8 cellular contexts compared by ENCODE assay signal in genomic region chr3:46909535-46910161, GRCh38. TPM values are rescaled to one million over a fixed set of nuclear protein-coding genes. Genes with fewer than 3 reads are reported as not detected.
DNase-seq lines count a peak whose midpoint lies in the region; ATAC-seq and TF ChIP-seq lines count a peak whose summit lies in the region.

No MANE protein-coding gene starts in this region.

- BruUV-seq in IMR-90 (replicated peaks; lab: Mats Ljungman, UMichigan), result no TSS peak

- no peak overlapping the region for H2BK20ac ChIP-seq in IMR-90 (ENCODE audit: low read depth, low read length)

- H3K23ac ChIP-seq in IMR-90 (ENCODE audit: low read depth, low read length), result no peak overlapping the region

- H3K18ac ChIP-seq in IMR-90 (ENCODE audit: low read depth, low read length), result no peak overlapping the region

- CTCF ChIA-PET in IMR-90 (lab: Yijun Ruan, JAX), result interaction anchor here (0.6 to 1.2 kb wide), 5 partner anchors 9 to 246 kb away, joined by 3 to 4 read pairs (median 3); no protein-coding TSS in a partner anchor

- H2AFZ ChIP-seq in IMR-90 (replicated peaks; ENCODE audit: low read length, poor library complexity) (peak overlapping the region; percentile 83), fibroblast of lung (ENCODE audit: low read length) (no peak overlapping the region), neural cell (ENCODE audit: low read depth, low read length) (no peak overlapping the region)

- peak overlapping the region; percentile 30 to 75; a peak in 3 of 4 replicates for H4K8ac ChIP-seq in IMR-90 (ENCODE audit: low read depth in 2 of 2, low read length in 2 of 2)

- peak; percentile 86 for TF ChIP-seq CTCF in GM12864 (IDR thresholded peaks at IDR 0.05; ENCODE audit: low read depth, low read length, missing control alignments)
- peak; percentile 98 for TF ChIP-seq CTCF in IMR-90 (conservative IDR thresholded peaks at IDR 0.05; ENCODE audit: low read depth, low read length)
- TF ChIP-seq CTCF in Peyer's patch (IDR thresholded peaks at IDR 0.05), result peak; percentile 66 to 80 (median 76)
- TF ChIP-seq CTCF in fibroblast of lung (conservative IDR thresholded peaks at IDR 0.05 in 1 of 2, IDR thresholded peaks at IDR 0.05 in 1 of 2; ENCODE audit: low read depth in 1 of 2, low read length in 2 of 2), result peak; percentile 78 to 89
- TF ChIP-seq CTCF in neural cell (IDR thresholded peaks at IDR 0.05; ENCODE audit: poor library complexity, severe bottlenecking), result peak; percentile 81

- TF ChIP-seq POLR2A in IMR-90 (IDR thresholded peaks at IDR 0.05; ENCODE audit: low read depth, low read length), result peak; percentile 51; the same call in 1 of the 2 replicates
- TF ChIP-seq POLR2A in Peyer's patch (IDR thresholded peaks at IDR 0.05), result no peak

- ATAC-seq in IMR-90 (ENCODE audit: low read depth) (peak; percentile 92), HG02852 (IDR thresholded peaks at IDR 0.05; ENCODE audit: unreplicated experiment) (no peak)
- peak; percentile 88 for ATAC-seq in stimulated activated naive B cell treated with anti-CD40 and anti-IgM and Interleukin-4, amounts not matched to agents 10 μg/mL and 1 μg/mL and 100 μg/mL, for 72 hours (replicated peaks)

- peak overlapping the region; percentile 83 for H2AK9ac ChIP-seq in IMR-90 (replicated peaks; ENCODE audit: low read depth, low read length, poor library complexity)

- TF ChIP-seq RAD21 in IMR-90 (IDR thresholded peaks at IDR 0.05; ENCODE audit: low read length) (peak; percentile 90), neural cell (conservative IDR thresholded peaks at IDR 0.05) (peak; percentile 77)

- H4K5ac ChIP-seq in IMR-90 (ENCODE audit: low read depth, low read length), result no peak overlapping the region

- peaks cover 7% of the 10 kb centered on the region for H3K9me1 ChIP-seq in IMR-90 (ENCODE audit: insufficient read depth, low read length)

- H4K91ac ChIP-seq in IMR-90 (ENCODE audit: insufficient read depth, low read depth, low read length), result no peak overlapping the region

- intact Hi-C loops in IMR-90 (cut with micrococcal nuclease), result loop anchor here (1.0 to 5.0 kb wide), 3 partner anchors 43 to 422 kb away; no protein-coding TSS in a partner anchor

- H3K4me3 ChIP-seq in GM12864 (ENCODE audit: low read depth, low read length) (no peak overlapping the region), IMR-90 (ENCODE audit: insufficient read depth, low read depth, low read length) (no peak overlapping the region), Peyer's patch (no peak overlapping the region), fibroblast of lung (replicated peaks in 1 of 4; ENCODE audit: control extremely low read depth in 1 of 4, insufficient read depth in 1 of 4, low read depth in 3 of 4, low read length in 4 of 4) (no peak overlapping the region), neural cell (ENCODE audit: low read length) (no peak overlapping the region)

- no peaks in the 10 kb centered on the region for H3K79me1 ChIP-seq in IMR-90 (ENCODE audit: low read depth in 1 of 2, low read length in 2 of 2)

- in situ Hi-C loops in IMR-90 (cut with MboI; ENCODE audit: low sequenced_read_pairs), result loop anchor here (10.0 kb wide), 1 partner anchor 415 kb away; no protein-coding TSS in a partner anchor

- H3K36me3 Mint-ChIP-seq in activated T-cell treated with anti-CD3 and anti-CD28 coated beads, Interleukin-2, amount 50 U/mL, for 24 hours (ENCODE audit: low read depth), result peaks cover 19% of the 10 kb centered on the region
- peaks cover 4 to 13% of the 10 kb centered on the region in 2 donors for H3K36me3 Mint-ChIP-seq in stimulated activated naive B cell treated with anti-CD40 and anti-IgM and Interleukin-4, amounts not matched to agents 10 μg/mL and 1 μg/mL and 100 μg/mL, for 72 hours

- H3K36me3 ChIP-seq in IMR-90 (ENCODE audit: control insufficient read depth, insufficient read depth, low read length) (no peaks in the 10 kb centered on the region), Peyer's patch (no peaks in the 10 kb centered on the region), fibroblast of lung (ENCODE audit: control insufficient read depth, insufficient read depth, low read length) (no peaks in the 10 kb centered on the region), neural cell (ENCODE audit: insufficient read depth, low read length) (no peaks in the 10 kb centered on the region)

- POLR2A ChIA-PET in IMR-90 (lab: Charles Lee; ENCODE audit: unreplicated experiment), result no interaction called here

- peaks cover 20% of the 10 kb centered on the region for H3K4me1 Mint-ChIP-seq in activated T-cell treated with anti-CD3 and anti-CD28 coated beads, Interleukin-2, amount 50 U/mL, for 24 hours (ENCODE audit: low read depth)
- H3K4me1 Mint-ChIP-seq in stimulated activated naive B cell treated with anti-CD40 and anti-IgM and Interleukin-4, amounts not matched to agents 10 μg/mL and 1 μg/mL and 100 μg/mL, for 72 hours, result peaks cover 8% of the 10 kb centered on the region in 2 donors

- H3K79me2 ChIP-seq in fibroblast of lung (ENCODE audit: control insufficient read depth, insufficient read depth, low read length) (no peaks in the 10 kb centered on the region), neural cell (replicated peaks; ENCODE audit: insufficient read depth, low read length) (no peaks in the 10 kb centered on the region)

- dilution Hi-C loops in IMR-90 (cut with HindIII; ENCODE audit: low sequenced_read_pairs, unreplicated experiment), result no loop called here

- H3K27ac Mint-ChIP-seq in activated T-cell treated with anti-CD3 and anti-CD28 coated beads, Interleukin-2, amount 50 U/mL, for 24 hours, result peak overlapping the region; percentile 42
- H3K27ac Mint-ChIP-seq in stimulated activated naive B cell treated with anti-CD40 and anti-IgM and Interleukin-4, amounts not matched to agents 10 μg/mL and 1 μg/mL and 100 μg/mL, for 72 hours, result peak overlapping the region; percentile 20

- H2AK5ac ChIP-seq in IMR-90 (ENCODE audit: low read depth, low read length), result peak overlapping the region; percentile 20; the same call in 1 of the 2 replicates

- H3F3A ChIP-seq in neural cell (ENCODE audit: insufficient read depth, low read length, poor library complexity, severe bottlenecking), result no peaks in the 10 kb centered on the region

- H3K4ac ChIP-seq in IMR-90 (ENCODE audit: low read depth, low read length), result peak overlapping the region; percentile 63

- 0 out of 2 replicates have a peak overlapping the region, but pooled peaks have one; percentile 23 for H3K14ac ChIP-seq in IMR-90 (replicated peaks; ENCODE audit: low read depth, low read length)

- H2BK120ac ChIP-seq in IMR-90 (ENCODE audit: low read depth, low read length), result no peak overlapping the region

- peak overlapping the region; percentile 25; the same call in 1 of the 2 replicates for H3K4me2 ChIP-seq in IMR-90 (ENCODE audit: low read depth, low read length)
- H3K4me2 ChIP-seq in fibroblast of lung (ENCODE audit: extremely low read depth, insufficient read depth, low read length), result peak overlapping the region; percentile 0
- H3K4me2 ChIP-seq in neural cell (ENCODE audit: low read length), result no peak overlapping the region

- no peak overlapping the region for H3K56ac ChIP-seq in IMR-90 (ENCODE audit: extremely low read depth, insufficient read depth, low read length)

- no peak overlapping the region for H3K4me3 Mint-ChIP-seq in activated T-cell treated with anti-CD3 and anti-CD28 coated beads, Interleukin-2, amount 50 U/mL, for 24 hours
- H3K4me3 Mint-ChIP-seq in stimulated activated naive B cell treated with anti-CD40 and anti-IgM and Interleukin-4, amounts not matched to agents 10 μg/mL and 1 μg/mL and 100 μg/mL, for 72 hours, result peak overlapping the region; percentile 2 to 13

- H3K9me3 Mint-ChIP-seq in activated T-cell treated with anti-CD3 and anti-CD28 coated beads, Interleukin-2, amount 50 U/mL, for 24 hours, result no peaks in the 10 kb centered on the region
- no peaks in the 10 kb centered on the region for H3K9me3 Mint-ChIP-seq in stimulated activated naive B cell treated with anti-CD40 and anti-IgM and Interleukin-4, amounts not matched to agents 10 μg/mL and 1 μg/mL and 100 μg/mL, for 72 hours

- H3K4me1 ChIP-seq in IMR-90 (ENCODE audit: control insufficient read depth, insufficient read depth, low read length) (peaks cover 9% of the 10 kb centered on the region; the same call in 1 of the 2 replicates), Peyer's patch (peaks cover 0 to 22% (median 5%) of the 10 kb centered on the region in 4 donors), fibroblast of lung (ENCODE audit: control insufficient read depth, extremely low read depth, insufficient read depth, low read length) (peaks cover 14% of the 10 kb centered on the region)

- H3K9ac ChIP-seq in IMR-90 (ENCODE audit: low read depth, low read length) (no peak overlapping the region), fibroblast of lung (ENCODE audit: insufficient read depth, low read length) (no peak overlapping the region), neural cell (ENCODE audit: low read length) (no peak overlapping the region)

- DNase-seq in GM12864 (ENCODE audit: low read depth) (no peak), IMR-90 (peak; percentile 85), Peyer's patch (peak; percentile 76 to 93 (median 83)), fibroblast of lung (ENCODE audit: low read depth in 2 of 2) (peak; percentile 74 to 82)
- peak; percentile 86 for DNase-seq in activated T-cell treated with anti-CD3 and anti-CD28 coated beads, Interleukin-2, amount 50 U/mL, for 24 hours
- DNase-seq in stimulated activated naive B cell treated with anti-CD40 and anti-IgM and Interleukin-4, amounts not matched to agents 10 μg/mL and 1 μg/mL and 100 μg/mL, for 72 hours, result peak; percentile 78

- WGBS in IMR-90 (ENCODE audit: extremely low coverage in 2 of 2, insufficient read length in 1 of 2), 2 experiments, result 13% methylated on average over 12 of the region's 18 CpGs; no CpG with 5 or more reads in 1 of the 2 experiments

- no peaks in the 10 kb centered on the region for H4K20me1 ChIP-seq in IMR-90 (ENCODE audit: insufficient read depth, low read length)
- no peaks in the 10 kb centered on the region for H4K20me1 ChIP-seq in fibroblast of lung (ENCODE audit: control insufficient read depth, extremely low read depth, insufficient read depth, low read length)
- no peaks in the 10 kb centered on the region for H4K20me1 ChIP-seq in neural cell (ENCODE audit: insufficient read depth)

- TF ChIP-seq EP300 in neural cell (conservative IDR thresholded peaks at IDR 0.05; ENCODE audit: poor library complexity, severe bottlenecking), result no peak

- H3K27ac ChIP-seq in IMR-90 (ENCODE audit: insufficient read depth, low read length) (no peak overlapping the region), Peyer's patch (no peak overlapping the region), fibroblast of lung (ENCODE audit: insufficient read depth, low read length) (no peak overlapping the region), neural cell (ENCODE audit: low read length) (no peak overlapping the region)

- H2BK5ac ChIP-seq in IMR-90 (ENCODE audit: low read depth, low read length, poor library complexity, severe bottlenecking), result no peak overlapping the region

- H3K9me3 ChIP-seq in IMR-90 (ENCODE audit: control insufficient read depth, insufficient read depth, low read length) (no peaks in the 10 kb centered on the region), Peyer's patch (no peaks in the 10 kb centered on the region), fibroblast of lung (ENCODE audit: control insufficient read depth, insufficient read depth, low read depth, low read length) (no peaks in the 10 kb centered on the region), neural cell (ENCODE audit: low read length) (no peaks in the 10 kb centered on the region)

- no peaks in the 10 kb centered on the region for H3K27me3 Mint-ChIP-seq in activated T-cell treated with anti-CD3 and anti-CD28 coated beads, Interleukin-2, amount 50 U/mL, for 24 hours
- H3K27me3 Mint-ChIP-seq in stimulated activated naive B cell treated with anti-CD40 and anti-IgM and Interleukin-4, amounts not matched to agents 10 μg/mL and 1 μg/mL and 100 μg/mL, for 72 hours, result no peaks in the 10 kb centered on the region

- H3K27me3 ChIP-seq in IMR-90 (ENCODE audit: control insufficient read depth, insufficient read depth, low read length) (peaks cover 2% of the 10 kb centered on the region; the same call in 1 of the 2 replicates), Peyer's patch (no peaks in the 10 kb centered on the region), fibroblast of lung (ENCODE audit: control insufficient read depth, insufficient read depth, low read length) (peaks cover 6% of the 10 kb centered on the region), neural cell (ENCODE audit: insufficient read depth, low read depth, low read length) (no peaks in the 10 kb centered on the region)

- H3K9me2 ChIP-seq in neural cell (ENCODE audit: insufficient read depth, low read length), result no peaks in the 10 kb centered on the region

- no peak overlapping the region for H2BK15ac ChIP-seq in IMR-90 (ENCODE audit: low read depth, low read length)

RNA-seq across cellular contexts. Expression of gene PTH1R, which starts 32.1 kb away (rescaled TPM):
- total RNA-seq in IMR-90 (2012; rRNA removed) (under 0.01 and 0.18 TPM in 2 replicates), Peyer's patch (10 to 100 TPM in 1 of 4 donors, 1 to 10 TPM in 3; 2.4 to 12.4 (median 5.7) TPM), fibroblast of lung (3.3 and 4.3 TPM in 2 replicates)
- polyA plus RNA-seq in IMR-90 (2012; rRNA removed) (0.15 and 0.56 TPM in 2 replicates), fibroblast of lung (0.06 and 0.67 TPM in 2 replicates), neural cell (not detected in 2 replicates)
- 0.24 and 0.28 TPM in 2 replicates for polyA plus RNA-seq in IMR-90 (2012; cell fraction: cytosol; rRNA removed)
- 0.23 and 0.77 TPM in 2 replicates for polyA plus RNA-seq in IMR-90 (2012; cell fraction: nucleus; rRNA removed; ENCODE audit: low replicate concordance)
- 1.2 TPM in 1 of 2 replicates, not detected in the other for polyA plus RNA-seq in fibroblast of lung (2012)
- polyA minus RNA-seq in fibroblast of lung (ENCODE audit: low replicate concordance) (0.98 TPM in 1 of 2 replicates, not detected in the other), neural cell (not detected in 2 replicates)

RNA-seq across cellular contexts. Expression of gene MYL3, which starts 46.4 kb away (rescaled TPM):
- not detected in 2 replicates for total RNA-seq in IMR-90 (2012; rRNA removed)
- 0.09 TPM in 1 of 2 replicates, not detected in the other for polyA plus RNA-seq in IMR-90 (2012; rRNA removed)
- not detected in 2 replicates for polyA plus RNA-seq in IMR-90 (2012; cell fraction: cytosol; rRNA removed)
- not detected in 2 replicates for polyA plus RNA-seq in IMR-90 (2012; cell fraction: nucleus; rRNA removed; ENCODE audit: low replicate concordance)
- 10 to 100 TPM in 1 of 4 donors, 1 to 10 TPM in 1, not detected in 2; 1.5 to 17.3 TPM for total RNA-seq in Peyer's patch
- total RNA-seq in fibroblast of lung, result 0.50 and 0.51 TPM in 2 replicates
- 0.67 TPM in 1 of 2 replicates, not detected in the other for polyA plus RNA-seq in fibroblast of lung
- 0.52 TPM in 1 of 2 replicates, not detected in the other for polyA plus RNA-seq in fibroblast of lung (2012)
- polyA minus RNA-seq in fibroblast of lung (ENCODE audit: low replicate concordance), result not detected in 2 replicates
- polyA plus RNA-seq in neural cell, result 2.1 TPM in 1 of 2 replicates, not detected in the other
- not detected in 2 replicates for polyA minus RNA-seq in neural cell
